27 cellular contexts compared by ENCODE assay signal in the genomic region with DNA sequence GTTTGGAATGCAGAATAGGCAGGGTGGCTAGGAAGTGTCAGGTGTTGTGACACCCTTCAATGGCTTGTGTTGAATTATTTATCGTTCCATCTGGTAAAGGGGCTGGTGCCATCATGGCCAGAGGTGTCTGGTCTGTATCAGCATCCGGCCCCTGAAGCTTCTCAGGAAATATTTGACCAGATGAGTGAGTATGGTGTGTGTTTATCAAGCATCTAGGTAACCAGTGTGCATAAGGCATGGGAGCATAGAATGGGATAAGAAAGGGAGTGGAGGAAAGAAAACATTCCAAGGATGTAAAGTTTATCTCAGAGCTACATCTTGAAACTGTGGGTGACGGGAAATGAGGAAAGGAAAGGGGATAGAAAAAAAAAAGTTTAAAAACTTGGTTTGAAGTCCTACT.
DNase-seq lines count a peak whose midpoint lies in the region; ATAC-seq, FAIRE-seq and TF ChIP-seq lines count a peak whose summit lies in the region.
"Had no signal": no experiment of that assay in that cellular context is flagged by ENCODE, and none has a peak within 500 bp of the region (broad histone marks: within the 10 kb centered on the region; RNA-seq: fewer than 3 reads in every experiment).

No MANE protein-coding gene starts in this region.

- H3K4me3 Mint-ChIP-seq in astrocyte (ENCODE audit: unreplicated experiment) (no peak overlapping the region), glutamatergic neuron (ENCODE audit: unreplicated experiment) (no peak overlapping the region), mesothelial cell of epicardium (no peak overlapping the region)
- no peak overlapping the region for H3K4me3 Mint-ChIP-seq in stimulated activated naive CD8-positive, alpha-beta T cell treated with anti-CD3 and anti-CD28 coated beads, Interleukin-15, amount 100 ng/mL, for 72 hours
- H3K4me3 Mint-ChIP-seq: CD14-positive monocyte; CD8-positive, alpha-beta memory T cell had no signal

- TF ChIP-seq POLR2A in A549 (IDR thresholded peaks at IDR 0.05; ENCODE audit: low read length): no peak

- H3K9me3 ChIP-seq in A549 (no peaks in the 10 kb centered on the region), astrocyte (ENCODE audit: insufficient read depth, low read depth, low read length) (no peaks in the 10 kb centered on the region)
- H3K9me3 ChIP-seq: BE2C had no signal

- H3K9ac ChIP-seq in astrocyte (ENCODE audit: low read length): no peak overlapping the region

- H3K27me3 ChIP-seq in astrocyte (ENCODE audit: insufficient read depth, low read length) (no peaks in the 10 kb centered on the region), foreskin keratinocyte (no peaks in the 10 kb centered on the region)
- H3K27me3 ChIP-seq: BE2C had no signal

- WGBS in A549 (ENCODE audit: missing lambda C conversion rate): 82% methylated on average over 3 of the region's 3 CpGs

- CTCF ChIA-PET in A549 (lab: Yijun Ruan, JAX): no interaction called here

- no peak overlapping the region for H2AFZ ChIP-seq in astrocyte (ENCODE audit: low read depth, low read length)

- no peaks in the 10 kb centered on the region for H3K36me3 ChIP-seq in astrocyte (ENCODE audit: insufficient read depth, low read length)
- H3K36me3 ChIP-seq: BE2C had no signal

- no peak overlapping the region for H3K4me2 ChIP-seq in A549
- H3K4me2 ChIP-seq in astrocyte (ENCODE audit: low read length): no peak overlapping the region

- no peaks in the 10 kb centered on the region for H4K20me1 ChIP-seq in astrocyte (ENCODE audit: insufficient read depth, low read length)

- H3K4me3 ChIP-seq in A549: no peak overlapping the region
- no peak overlapping the region for H3K4me3 ChIP-seq in astrocyte (ENCODE audit: insufficient read depth, low read depth, low read length)

- H3K9me3 Mint-ChIP-seq in astrocyte (ENCODE audit: unreplicated experiment): no peaks in the 10 kb centered on the region
- peaks cover 4% of the 10 kb centered on the region for H3K9me3 Mint-ChIP-seq in glutamatergic neuron (ENCODE audit: unreplicated experiment)
- H3K9me3 Mint-ChIP-seq in mesothelial cell of epicardium: no peaks in the 10 kb centered on the region
- H3K9me3 Mint-ChIP-seq in stimulated activated naive CD8-positive, alpha-beta T cell treated with anti-CD3 and anti-CD28 coated beads, Interleukin-15, amount 100 ng/mL, for 72 hours: no peaks in the 10 kb centered on the region

- no peak overlapping the region for H3K27ac ChIP-seq in A549
- no peak overlapping the region for H3K27ac ChIP-seq in astrocyte (ENCODE audit: low read depth, low read length)
- no peak overlapping the region for H3K27ac ChIP-seq in foreskin keratinocyte
- H3K27ac ChIP-seq: 22Rv1 had no signal

- no peaks in the 10 kb centered on the region for H3K27me3 Mint-ChIP-seq in astrocyte (ENCODE audit: low read depth, unreplicated experiment)
- H3K27me3 Mint-ChIP-seq in glutamatergic neuron (ENCODE audit: unreplicated experiment): peaks cover 5% of the 10 kb centered on the region
- no peaks in the 10 kb centered on the region for H3K27me3 Mint-ChIP-seq in mesothelial cell of epicardium (ENCODE audit: low read depth)
- H3K27me3 Mint-ChIP-seq in stimulated activated naive CD8-positive, alpha-beta T cell treated with anti-CD3 and anti-CD28 coated beads, Interleukin-15, amount 100 ng/mL, for 72 hours: no peaks in the 10 kb centered on the region

- H3K27ac Mint-ChIP-seq in astrocyte (ENCODE audit: unreplicated experiment) (no peak overlapping the region), glutamatergic neuron (ENCODE audit: unreplicated experiment) (peak overlapping the region; percentile 24), mesothelial cell of epicardium (peak overlapping the region; percentile 64)
- no peak overlapping the region for H3K27ac Mint-ChIP-seq in stimulated activated naive CD8-positive, alpha-beta T cell treated with anti-CD3 and anti-CD28 coated beads, Interleukin-15, amount 100 ng/mL, for 72 hours
- H3K27ac Mint-ChIP-seq: CD14-positive monocyte; CD8-positive, alpha-beta memory T cell had no signal

- TF ChIP-seq EP300 in A549 (IDR thresholded peaks at IDR 0.05): no peak

- H3K4me1 Mint-ChIP-seq in astrocyte (ENCODE audit: low read depth, unreplicated experiment): peaks cover 2% of the 10 kb centered on the region
- peaks cover 14% of the 10 kb centered on the region for H3K4me1 Mint-ChIP-seq in glutamatergic neuron (ENCODE audit: low read depth, unreplicated experiment)
- H3K4me1 Mint-ChIP-seq in mesothelial cell of epicardium: peaks cover 37% of the 10 kb centered on the region
- H3K4me1 Mint-ChIP-seq in stimulated activated naive CD8-positive, alpha-beta T cell treated with anti-CD3 and anti-CD28 coated beads, Interleukin-15, amount 100 ng/mL, for 72 hours: no peaks in the 10 kb centered on the region
- H3K4me1 Mint-ChIP-seq: CD14-positive monocyte; CD8-positive, alpha-beta memory T cell had no signal

- DNase-seq in A549 (ENCODE audit: low read depth in 1 of 2, low spot score in 1 of 2) (peak in 1 of 2 experiments; percentile 1), astrocyte (ENCODE audit: low read depth) (peak; percentile 2), glutamatergic neuron (no peak), mesothelial cell of epicardium (ENCODE audit: low spot score in 2 of 2, unreplicated experiment in 2 of 2) (no peak), NCI-H774 (lab: John Stamatoyannopoulos, UW) (no peak), foreskin keratinocyte (no peak)
- no peak for DNase-seq in stimulated activated naive CD8-positive, alpha-beta T cell treated with anti-CD3 and anti-CD28 coated beads, Interleukin-15, amount 100 ng/mL, for 72 hours
- DNase-seq: ACHN; BE2C; CD8-positive, alpha-beta memory T cell; DMS 273 treated with DMSO at 0.1 percent for 48 hours; DMS79; EL; GF-D8; KBM-7; MV-4-11; NCI-H1105; NCI-H2029; NCI-H446 treated with DMSO at 0.1 percent for 48 hours; NCI-H526; Right ventricle myocardium superior; RPMI8226 had no signal

- no peaks in the 10 kb centered on the region for H3K36me3 Mint-ChIP-seq in astrocyte (ENCODE audit: low read depth, unreplicated experiment)
- H3K36me3 Mint-ChIP-seq in glutamatergic neuron (ENCODE audit: unreplicated experiment): no peaks in the 10 kb centered on the region
- no peaks in the 10 kb centered on the region for H3K36me3 Mint-ChIP-seq in mesothelial cell of epicardium
- H3K36me3 Mint-ChIP-seq: CD14-positive monocyte; CD8-positive, alpha-beta memory T cell had no signal

- POLR2A ChIA-PET in A549 (lab: Yijun Ruan, JAX): no interaction called here

- TF ChIP-seq CTCF in A549 (IDR thresholded peaks at IDR 0.05): no peak
- no peak for TF ChIP-seq CTCF in astrocyte (IDR thresholded peaks at IDR 0.05; ENCODE audit: insufficient read depth, low read depth, low read length)
- TF ChIP-seq CTCF in glutamatergic neuron (IDR thresholded peaks at IDR 0.05; ENCODE audit: partially characterized antibody, unreplicated experiment): no peak
- TF ChIP-seq CTCF in mesothelial cell of epicardium (IDR thresholded peaks at IDR 0.05; ENCODE audit: unreplicated experiment): no peak
- TF ChIP-seq CTCF in foreskin keratinocyte (conservative IDR thresholded peaks at IDR 0.05): no peak

- H3K79me2 ChIP-seq in astrocyte (ENCODE audit: insufficient read depth, low read length): no peaks in the 10 kb centered on the region

- no peaks in the 10 kb centered on the region for H3K4me1 ChIP-seq in A549
- no peaks in the 10 kb centered on the region for H3K4me1 ChIP-seq in astrocyte (ENCODE audit: insufficient read depth, low read length)
- H3K4me1 ChIP-seq in foreskin keratinocyte: no peaks in the 10 kb centered on the region
- H3K4me1 ChIP-seq: BE2C had no signal

- peak; percentile 7 for FAIRE-seq in A549 (lab: Jason Lieb, UNC)
- peak; percentile 23 for FAIRE-seq in astrocyte (lab: Jason Lieb, UNC)
- FAIRE-seq: GM12891, H54, HTR-8/SVneo had no signal

- ATAC-seq in A549 (no peak), foreskin keratinocyte (no peak)
- ATAC-seq in stimulated activated naive CD8-positive, alpha-beta T cell treated with anti-CD3 and anti-CD28 coated beads, Interleukin-15, amount 100 ng/mL, for 72 hours: no peak

- no peak for TF ChIP-seq RAD21 in A549 (conservative IDR thresholded peaks at IDR 0.05 in 1 of 2, IDR thresholded peaks at IDR 0.05 in 1 of 2)

TF ChIP-seq in A549, 52 proteins besides CTCF, POLR2A, EP300 and RAD21:
- TF ChIP-seq MAZ (IDR thresholded peaks at IDR 0.05; ENCODE audit: borderline replicate concordance, low read depth, low read length): no peak
- TF ChIP-seq JUNB (IDR thresholded peaks at IDR 0.05): no peak
- TF ChIP-seq FOXS1 (CRISPR knock-in tag; IDR thresholded peaks at IDR 0.05): no peak
- TF ChIP-seq, protein P1, sequence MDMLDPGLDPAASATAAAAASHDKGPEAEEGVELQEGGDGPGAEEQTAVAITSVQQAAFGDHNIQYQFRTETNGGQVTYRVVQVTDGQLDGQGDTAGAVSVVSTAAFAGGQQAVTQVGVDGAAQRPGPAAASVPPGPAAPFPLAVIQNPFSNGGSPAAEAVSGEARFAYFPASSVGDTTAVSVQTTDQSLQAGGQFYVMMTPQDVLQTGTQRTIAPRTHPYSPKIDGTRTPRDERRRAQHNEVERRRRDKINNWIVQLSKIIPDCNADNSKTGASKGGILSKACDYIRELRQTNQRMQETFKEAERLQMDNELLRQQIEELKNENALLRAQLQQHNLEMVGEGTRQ (IDR thresholded peaks at IDR 0.05): no peak
- no peak for TF ChIP-seq MAFK (IDR thresholded peaks at IDR 0.05; ENCODE audit: partially characterized antibody)

Comparison
In these comparisons a context has a peak if more than half of its experiments do, and no peak if none do; other contexts are left out.
1. H3K27ac Mint-ChIP-seq: peak in glutamatergic neuron (single experiment) and mesothelial cell of epicardium (single experiment); none in astrocyte (single experiment) and stimulated activated naive CD8-positive, alpha-beta T cell treated with anti-CD3 and anti-CD28 coated beads, Interleukin-15, amount 100 ng/mL, for 72 hours (0 of 2).